Comparison of ENCODE assay signal across 22 cellular contexts in the genomic region with DNA sequence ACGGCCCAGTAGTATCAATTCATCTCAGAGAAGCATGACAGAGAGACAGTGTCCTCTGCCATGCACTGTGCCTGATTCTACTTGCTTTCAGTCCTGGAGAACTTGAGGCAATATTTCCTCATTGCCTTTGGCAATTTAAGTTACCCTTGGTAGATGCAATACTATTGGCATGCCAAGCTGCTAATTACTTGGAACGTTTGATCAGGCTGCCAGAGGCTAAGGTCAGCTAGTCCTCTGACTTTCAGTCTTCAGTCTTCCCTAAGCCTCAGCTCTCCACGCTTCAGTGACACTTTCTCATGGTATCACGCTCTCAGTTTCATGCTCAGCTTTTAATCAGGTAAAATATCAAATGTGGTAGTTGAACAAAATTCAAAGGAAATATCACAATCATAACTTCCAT. TPM values are rescaled to one million over a fixed set of nuclear protein-coding genes. Genes with fewer than 3 reads are reported as not detected.
A peak's percentile ranks its signal among the peaks of the same experiment; 100 is the strongest.
DNase-seq lines count a peak whose midpoint lies in the region; ATAC-seq, FAIRE-seq and TF ChIP-seq lines count a peak whose summit lies in the region.
"Had no signal": no experiment of that assay in that cellular context is flagged by ENCODE, and none has a peak within 500 bp of the region (broad histone marks: within the 10 kb centered on the region; RNA-seq: fewer than 3 reads in every experiment).

No MANE protein-coding gene starts in this region.

- H3K9ac ChIP-seq in GM12878 (ENCODE audit: control insufficient read depth, insufficient read depth, low read length) (no peak overlapping the region), neural progenitor cell (no peak overlapping the region), mammary epithelial cell (ENCODE audit: insufficient read depth, low read length) (no peak overlapping the region)
- H3K9ac ChIP-seq: BLaER1 had no signal

- TF ChIP-seq RAD21 in GM12878 (IDR thresholded peaks at IDR 0.05; ENCODE audit: insufficient read depth, low read depth, low read length): no peak

- CTCF ChIA-PET in GM12878 (lab: Yijun Ruan, JAX): interaction anchor here (0.7 kb wide), 1 partner anchor 13 kb away, joined by 3 read pairs; a partner anchor contains a TSS
- CTCF ChIA-PET in HEK293T (lab: Yijun Ruan, JAX): no interaction called here
- CTCF ChIA-PET in mammary epithelial cell (lab: Charles Lee; ENCODE audit: low non-redundant PET): no interaction called here

- ATAC-seq in GM12878: peak; percentile 57
- no peak for ATAC-seq in activated naive CD8-positive, alpha-beta T cell treated with anti-CD3 and anti-CD28 coated beads, Interleukin-2, amount 50 U/mL, for 24 hours
- ATAC-seq: HCT116, Panc1 had no signal

- TF ChIP-seq CTCF in GM12878 (IDR thresholded peaks at IDR 0.05 in 2 of 3, conservative IDR thresholded peaks at IDR 0.05 in 1 of 3; ENCODE audit: control insufficient read depth in 2 of 3, extremely low read depth in 1 of 3, insufficient read depth in 1 of 3, low read depth in 3 of 3, low read length in 3 of 3) (no peak), neural progenitor cell (IDR thresholded peaks at IDR 0.05) (no peak), mammary epithelial cell (conservative IDR thresholded peaks at IDR 0.05 in 1 of 2, IDR thresholded peaks at IDR 0.05 in 1 of 2; ENCODE audit: extremely low read depth in 1 of 2, insufficient read depth in 1 of 2, low read depth in 1 of 2, low read length in 2 of 2) (no peak)

- H3K36me3 ChIP-seq in GM12878 (ENCODE audit: control insufficient read depth in 2 of 2, insufficient read depth in 2 of 2, low read length in 1 of 2): no peaks in the 10 kb centered on the region
- H3K36me3 ChIP-seq in neural progenitor cell: no peaks in the 10 kb centered on the region
- H3K36me3 ChIP-seq in mammary epithelial cell (ENCODE audit: insufficient read depth, low read length): no peaks in the 10 kb centered on the region
- H3K36me3 ChIP-seq: BLaER1 had no signal

- no peak for DNase-seq in GM12878 (ENCODE audit: low read depth, low spot score)
- DNase-seq in fibroblast of peridontal ligament (ENCODE audit: extremely low read depth): peak; percentile 20
- DNase-seq in neural progenitor cell (ENCODE audit: low spot score): no peak
- no peak for DNase-seq in HEK293T (ENCODE audit: extremely low spot score)
- DNase-seq in T-helper 2 cell treated with Interferon-gamma antibody and Interleukin-4, amounts not matched to agents 5 μg/mL and 100 μg/mL, for 36 hours (ENCODE audit: low spot score): no peak
- DNase-seq in activated naive CD8-positive, alpha-beta T cell treated with anti-CD3 and anti-CD28 coated beads, Interleukin-2, amount 50 U/mL, for 24 hours: no peak
- no peak for DNase-seq in mammary epithelial cell
- DNase-seq: CD4-positive, alpha-beta T cell; COR-L47; DMS79; GOT3; IMR-90; MV-4-11; NCI-H1694; NCI-H2081; NCI-H2171; NCI-H345; NCI-H524 treated with DMSO at 0.1 percent for 48 hours; NCI-H82 had no signal

- RAD21 ChIA-PET in GM12878 (lab: Charles Lee; ENCODE audit: unreplicated experiment): no interaction called here

- peaks cover 2% of the 10 kb centered on the region for H3K36me3 Mint-ChIP-seq in neural progenitor cell
- H3K36me3 Mint-ChIP-seq in T-helper 2 cell treated with Interferon-gamma antibody and Interleukin-4, amounts not matched to agents 5 μg/mL and 100 μg/mL, for 36 hours (ENCODE audit: low read depth): no peaks in the 10 kb centered on the region
- no peaks in the 10 kb centered on the region for H3K36me3 Mint-ChIP-seq in activated naive CD8-positive, alpha-beta T cell treated with anti-CD3 and anti-CD28 coated beads, Interleukin-2, amount 50 U/mL, for 24 hours (ENCODE audit: low read depth)

- SMC1A ChIA-PET in GM12878 (lab: Charles Lee; ENCODE audit: uncharacterized antibody, unreplicated experiment): no interaction called here

- no peaks in the 10 kb centered on the region; the same call in 2 of the 3 replicates for H3K9me3 ChIP-seq in GM12878 (replicated peaks; ENCODE audit: control insufficient read depth, insufficient read depth, low read length)
- no peaks in the 10 kb centered on the region for H3K9me3 ChIP-seq in neural progenitor cell (ENCODE audit: low read depth)
- H3K9me3 ChIP-seq in mammary epithelial cell (replicated peaks; ENCODE audit: insufficient read depth, low read length): no peaks in the 10 kb centered on the region

- H2AFZ ChIP-seq in GM12878 (ENCODE audit: control insufficient read depth, low read depth, low read length) (no peak overlapping the region), neural progenitor cell (replicated peaks) (no peak overlapping the region), mammary epithelial cell (ENCODE audit: low read depth, low read length) (no peak overlapping the region)

- H3K4me3 ChIP-seq in GM12878 (no peak overlapping the region), neural progenitor cell (no peak overlapping the region), mammary epithelial cell (replicated peaks in 1 of 3; ENCODE audit: insufficient read depth in 1 of 3, low read depth in 2 of 3, low read length in 3 of 3) (no peak overlapping the region)
- H3K4me3 ChIP-seq: BLaER1 had no signal

- H3K27me3 ChIP-seq in GM12878 (replicated peaks in 1 of 2; ENCODE audit: control insufficient read depth in 2 of 2, insufficient read depth in 2 of 2, low read length in 1 of 2) (no peaks in the 10 kb centered on the region), neural progenitor cell (no peaks in the 10 kb centered on the region), mammary epithelial cell (ENCODE audit: insufficient read depth, low read length) (no peaks in the 10 kb centered on the region)
- H3K27me3 ChIP-seq: BLaER1 had no signal

- dilution Hi-C loops in mammary epithelial cell (cut with HindIII; ENCODE audit: low sequenced_read_pairs): no loop called here

- no peaks in the 10 kb centered on the region for H4K20me1 ChIP-seq in GM12878 (ENCODE audit: control insufficient read depth, insufficient read depth)
- H4K20me1 ChIP-seq in neural progenitor cell (ENCODE audit: low read depth): no peaks in the 10 kb centered on the region
- H4K20me1 ChIP-seq in mammary epithelial cell (ENCODE audit: insufficient read depth, low read length): no peaks in the 10 kb centered on the region
- H4K20me1 ChIP-seq: BLaER1 had no signal

- H3K27ac ChIP-seq in GM12878 (ENCODE audit: control insufficient read depth, insufficient read depth): no peak overlapping the region
- no peak overlapping the region for H3K27ac ChIP-seq in neural progenitor cell
- H3K27ac ChIP-seq in mammary epithelial cell (ENCODE audit: insufficient read depth, low read depth, low read length): no peak overlapping the region
- H3K27ac ChIP-seq: BLaER1 had no signal

- H3K4me2 ChIP-seq in GM12878 (ENCODE audit: control insufficient read depth, insufficient read depth): no peak overlapping the region
- H3K4me2 ChIP-seq in neural progenitor cell: no peak overlapping the region
- no peak overlapping the region for H3K4me2 ChIP-seq in mammary epithelial cell (ENCODE audit: insufficient read depth, low read depth, low read length)
- H3K4me2 ChIP-seq: BLaER1 had no signal

- TF ChIP-seq POLR2A in GM12878 (IDR thresholded peaks at IDR 0.05; ENCODE audit: low read depth, low read length): no peak

- H3K79me2 ChIP-seq in GM12878 (ENCODE audit: control insufficient read depth, insufficient read depth, low read length) (no peaks in the 10 kb centered on the region), neural progenitor cell (ENCODE audit: low read depth) (no peaks in the 10 kb centered on the region), mammary epithelial cell (ENCODE audit: insufficient read depth, low read length) (no peaks in the 10 kb centered on the region)

- H3K4me3 Mint-ChIP-seq in neural progenitor cell: no peak overlapping the region
- H3K4me3 Mint-ChIP-seq in T-helper 2 cell treated with Interferon-gamma antibody and Interleukin-4, amounts not matched to agents 5 μg/mL and 100 μg/mL, for 36 hours: no peak overlapping the region
- no peak overlapping the region for H3K4me3 Mint-ChIP-seq in activated naive CD8-positive, alpha-beta T cell treated with anti-CD3 and anti-CD28 coated beads, Interleukin-2, amount 50 U/mL, for 24 hours
- H3K4me3 Mint-ChIP-seq: CD4-positive, alpha-beta T cell had no signal

- peaks cover 2% of the 10 kb centered on the region for H3K9me3 Mint-ChIP-seq in neural progenitor cell
- no peaks in the 10 kb centered on the region for H3K9me3 Mint-ChIP-seq in T-helper 2 cell treated with Interferon-gamma antibody and Interleukin-4, amounts not matched to agents 5 μg/mL and 100 μg/mL, for 36 hours
- H3K9me3 Mint-ChIP-seq in activated naive CD8-positive, alpha-beta T cell treated with anti-CD3 and anti-CD28 coated beads, Interleukin-2, amount 50 U/mL, for 24 hours: no peaks in the 10 kb centered on the region
- H3K9me3 Mint-ChIP-seq: CD4-positive, alpha-beta T cell had no signal

- POLR2A ChIA-PET in GM12878 (lab: Charles Lee): no interaction called here
- POLR2A ChIA-PET in HEK293T (lab: Yijun Ruan, JAX): no interaction called here

- H3K27ac Mint-ChIP-seq in neural progenitor cell: peak overlapping the region; percentile 7
- H3K27ac Mint-ChIP-seq in T-helper 2 cell treated with Interferon-gamma antibody and Interleukin-4, amounts not matched to agents 5 μg/mL and 100 μg/mL, for 36 hours: no peak overlapping the region
- no peak overlapping the region for H3K27ac Mint-ChIP-seq in activated naive CD8-positive, alpha-beta T cell treated with anti-CD3 and anti-CD28 coated beads, Interleukin-2, amount 50 U/mL, for 24 hours
- H3K27ac Mint-ChIP-seq: CD4-positive, alpha-beta T cell had no signal

- peaks cover 6% of the 10 kb centered on the region for H3K27me3 Mint-ChIP-seq in neural progenitor cell (ENCODE audit: insufficient read depth, low read depth)
- H3K27me3 Mint-ChIP-seq in T-helper 2 cell treated with Interferon-gamma antibody and Interleukin-4, amounts not matched to agents 5 μg/mL and 100 μg/mL, for 36 hours (ENCODE audit: low read depth): peaks cover 4% of the 10 kb centered on the region
- H3K27me3 Mint-ChIP-seq in activated naive CD8-positive, alpha-beta T cell treated with anti-CD3 and anti-CD28 coated beads, Interleukin-2, amount 50 U/mL, for 24 hours: no peaks in the 10 kb centered on the region
- H3K27me3 Mint-ChIP-seq: CD4-positive, alpha-beta T cell had no signal

- peaks cover 7% of the 10 kb centered on the region for H3K4me1 ChIP-seq in GM12878 (ENCODE audit: control insufficient read depth, insufficient read depth, low read length)
- H3K4me1 ChIP-seq in neural progenitor cell: peaks cover 25% of the 10 kb centered on the region
- H3K4me1 ChIP-seq in mammary epithelial cell (ENCODE audit: insufficient read depth, low read length): no peaks in the 10 kb centered on the region
- H3K4me1 ChIP-seq: BLaER1 had no signal

- H3K4me1 Mint-ChIP-seq in neural progenitor cell: peaks cover 50% of the 10 kb centered on the region
- peaks cover 1% of the 10 kb centered on the region for H3K4me1 Mint-ChIP-seq in T-helper 2 cell treated with Interferon-gamma antibody and Interleukin-4, amounts not matched to agents 5 μg/mL and 100 μg/mL, for 36 hours (ENCODE audit: low read depth)
- H3K4me1 Mint-ChIP-seq in activated naive CD8-positive, alpha-beta T cell treated with anti-CD3 and anti-CD28 coated beads, Interleukin-2, amount 50 U/mL, for 24 hours: no peaks in the 10 kb centered on the region

- WGBS in GM12878 (ENCODE audit: insufficient coverage, insufficient replicate concordance, low lambda C conversion rate, missing lambda C conversion rate): 70% methylated on average over 4 of the region's 4 CpGs
- 65% methylated on average over 4 of the region's 4 CpGs for whole genome bisulfite sequencing in mammary epithelial cell (ENCODE audit: low coverage, missing lambda C conversion rate)

- intact Hi-C loops in GM12878 (cut with micrococcal nuclease; ENCODE audit: unreplicated experiment) (no loop called here), mammary epithelial cell (cut with micrococcal nuclease) (no loop called here)

- in situ Hi-C loops in GM12878 (cut with MboI): no loop called here
- in situ Hi-C loops in mammary epithelial cell (cut with MboI; ENCODE audit: low sequenced_read_pairs in 2 of 2): no loop called here

- peaks cover 10% of the 10 kb centered on the region for H3F3A ChIP-seq in neural progenitor cell (ENCODE audit: low read depth)

- FAIRE-seq in GM12878 (lab: Jason Lieb, UNC): no peak

- no TSS peak for BruUV-seq in GM12878 (replicated peaks; lab: Mats Ljungman, UMichigan)
- no TSS peak for BruUV-seq in mammary epithelial cell (replicated peaks; lab: Mats Ljungman, UMichigan)

- no peak for TF ChIP-seq EP300 in GM12878 (IDR thresholded peaks at IDR 0.05; ENCODE audit: borderline replicate concordance in 1 of 2, control insufficient read depth in 1 of 2, low read depth in 2 of 2, low read length in 2 of 2)

RNA-seq across cellular contexts. Expression of a gene that starts 13.1 kb away (rescaled TPM):
- total RNA-seq in GM12878 (2013; cell fraction: nucleolus; rRNA removed): 6.0 and 7.3 TPM in 2 replicates
- total RNA-seq in GM12878 (2014; rRNA removed) (11.3 and 13.6 TPM in 2 replicates), GM12878 (2014; rRNA removed; fragmentation: Illumina TruSeq; extraction: Trizol) (13.6 and 13.8 TPM in 2 replicates), GM12878 (2021) (15.2 and 15.8 TPM in 2 replicates), neural progenitor cell (ENCODE audit: low replicate concordance) (17.5 and 21.8 TPM in 2 replicates), mammary epithelial cell (10 to 100 TPM; 11.8 to 14.1 TPM)
- 4.6 TPM for polyA plus RNA-seq in GM12878 (2011; ENCODE audit: low read depth)
- polyA plus RNA-seq in GM12878 (2011; rRNA removed) (10.6 and 13.2 TPM in 2 replicates), GM12878 (2014; fragmentation: Illumina TruSeq; extraction: Trizol) (19.0 and 22.5 TPM in 2 replicates), GM12878 (2014; fragmentation: Nextera tagmentation; extraction: Ambion mirVana) (10 to 100 TPM in 1 of 2 experiments, 1 to 10 TPM in 1; 9.6 to 11.7 TPM), GM12878 (2014; rRNA removed) (8.2 and 8.4 TPM in 2 replicates), GM12878 (2016; fragmentation: Nextera tagmentation; extraction: Ambion mirVana) (10 to 100 TPM; 13.6 to 13.9 TPM), mammary epithelial cell (6.0 TPM)
- polyA plus RNA-seq in GM12878 (2011; cell fraction: cytosol; rRNA removed): 5.3 TPM in 2 replicates
- polyA plus RNA-seq in GM12878 (2011; cell fraction: nucleus; rRNA removed): 3.5 and 5.1 TPM in 2 replicates
- polyA plus RNA-seq in GM12878 (2012): 5.9 and 6.2 TPM in 2 replicates
- polyA minus RNA-seq in GM12878 (2011; rRNA and poly(A)+ RNA removed): 16.1 and 26.3 TPM in 2 replicates
- polyA minus RNA-seq in GM12878 (2011; cell fraction: cytosol; rRNA and poly(A)+ RNA removed): 5.3 and 6.2 TPM in 2 replicates
- polyA minus RNA-seq in GM12878 (2011; cell fraction: nucleus; rRNA and poly(A)+ RNA removed): 3.5 and 5.2 TPM in 2 replicates
- polyA minus RNA-seq in mammary epithelial cell: 6.7 TPM
